ENCODE assay signal across 8 cellular contexts in genomic region chrX:49166914-49167739, GRCh38. TPM values are rescaled to one million over a fixed set of nuclear protein-coding genes. Genes with fewer than 3 reads are reported as not detected.
DNase-seq lines count a peak whose midpoint lies in the region; ATAC-seq and TF ChIP-seq lines count a peak whose summit lies in the region.

No MANE protein-coding gene starts in this region.

- no peaks in the 10 kb centered on the region for H3K9me2 ChIP-seq in SK-N-SH

- H3F3A ChIP-seq in SK-N-SH (replicated peaks; ENCODE audit: insufficient read depth) = peaks cover 9% of the 10 kb centered on the region

- H3K4me1 ChIP-seq in SK-N-SH (ENCODE audit: control insufficient read depth in 1 of 2, insufficient read depth in 2 of 2, low read depth in 1 of 2, low read length in 1 of 2) = peaks cover 4 to 11% of the 10 kb centered on the region in 2 experiments; a peak in 1 of 4 replicates
- H3K4me1 ChIP-seq in left ventricle myocardium inferior = peaks cover 24% of the 10 kb centered on the region

- no peaks in the 10 kb centered on the region for H3K9me3 ChIP-seq in SK-N-SH
- H3K9me3 ChIP-seq in left ventricle myocardium inferior (replicated peaks) = no peaks in the 10 kb centered on the region

- DNase-seq in GDM1 (lab: John Stamatoyannopoulos, UW) (peak; percentile 93), SK-N-SH (peak; percentile 30), left ventricle myocardium inferior (peak; percentile 75), retinal pigment epithelial cell (ENCODE audit: low read depth) (no peak), HuH-7 (ENCODE audit: low spot score) (no peak)
- peak; percentile 73 for DNase-seq in activated naive CD8-positive, alpha-beta T cell treated with anti-CD3 and anti-CD28 coated beads for 36 hours

- H3K27ac Mint-ChIP-seq in activated naive CD8-positive, alpha-beta T cell treated with anti-CD3 and anti-CD28 coated beads for 36 hours = peak overlapping the region; percentile 92

- no peaks in the 10 kb centered on the region for H4K20me1 ChIP-seq in SK-N-SH (ENCODE audit: insufficient read depth)

- 44% methylated on average over 19 of the region's 35 CpGs for WGBS in SK-N-SH (ENCODE audit: low lambda C conversion rate)

- H3K36me3 Mint-ChIP-seq in activated naive CD8-positive, alpha-beta T cell treated with anti-CD3 and anti-CD28 coated beads for 36 hours = no peaks in the 10 kb centered on the region

- peak overlapping the region; percentile 80 for H3K4me3 Mint-ChIP-seq in activated naive CD8-positive, alpha-beta T cell treated with anti-CD3 and anti-CD28 coated beads for 36 hours

- TF ChIP-seq CTCF in SK-N-SH (IDR thresholded peaks at IDR 0.05) (no peak), left ventricle myocardium inferior (IDR thresholded peaks at IDR 0.05; ENCODE audit: borderline replicate concordance) (no peak), retinal pigment epithelial cell (conservative IDR thresholded peaks at IDR 0.05; ENCODE audit: low read depth, low read length) (no peak)

- H2AFZ ChIP-seq in SK-N-SH (ENCODE audit: low read depth) = peak overlapping the region; percentile 69

- CTCF ChIA-PET in SK-N-SH (lab: Yijun Ruan, JAX) = interaction anchor here (0.8 kb wide), 1 partner anchor 11 kb away, joined by 3 read pairs; no protein-coding TSS in a partner anchor

- H3K4me3 ChIP-seq in SK-N-SH (ENCODE audit: low read depth in 2 of 2, low read length in 1 of 2) = peak overlapping the region; percentile 6 to 36; a peak in 1 of 4 replicates
- peak overlapping the region; percentile 65 for H3K4me3 ChIP-seq in left ventricle myocardium inferior
- H3K4me3 ChIP-seq in retinal pigment epithelial cell (ENCODE audit: low read length) = peak overlapping the region; percentile 30

- TF ChIP-seq EP300 in SK-N-SH (IDR thresholded peaks at IDR 0.05; ENCODE audit: borderline replicate concordance in 1 of 2, low read depth in 1 of 2, low read length in 1 of 2) = no peak; a peak in 1 of 4 replicates

- H3K4me2 ChIP-seq in SK-N-SH = peak overlapping the region; percentile 69

- ATAC-seq in HG03378 (IDR thresholded peaks at IDR 0.05; ENCODE audit: unreplicated experiment) (peak; percentile 32), GM18873 (IDR thresholded peaks at IDR 0.05; ENCODE audit: low FRiP score, unreplicated experiment) (no peak)

- peaks cover 3% of the 10 kb centered on the region; the same call in 1 of the 2 replicates for H3K79me2 ChIP-seq in SK-N-SH (ENCODE audit: insufficient read depth)

- no peaks in the 10 kb centered on the region for H3K9me3 Mint-ChIP-seq in activated naive CD8-positive, alpha-beta T cell treated with anti-CD3 and anti-CD28 coated beads for 36 hours

- POLR2A ChIA-PET in SK-N-SH (lab: Yijun Ruan, JAX) = interaction anchor here (0.9 to 1.1 kb wide), 2 partner anchors 22 to 269 kb away, joined by 3 to 4 read pairs; partner anchors contain the start of gene PQBP1

- H3K36me3 ChIP-seq in SK-N-SH (replicated peaks in 1 of 2; ENCODE audit: control insufficient read depth in 1 of 2, insufficient read depth in 2 of 2, low read length in 1 of 2) (no peaks in the 10 kb centered on the region), left ventricle myocardium inferior (no peaks in the 10 kb centered on the region)

- H3K4me1 Mint-ChIP-seq in activated naive CD8-positive, alpha-beta T cell treated with anti-CD3 and anti-CD28 coated beads for 36 hours = peaks cover 31% of the 10 kb centered on the region

- H3K27ac ChIP-seq in SK-N-SH (ENCODE audit: low read depth in 2 of 2, low read length in 1 of 2) = peak overlapping the region in 1 of 2 experiments; percentile 75; a peak in 2 of 4 replicates
- peak overlapping the region; percentile 95 for H3K27ac ChIP-seq in left ventricle myocardium inferior (replicated peaks)

- intact Hi-C loops in left ventricle myocardium inferior (cut with micrococcal nuclease) = no loop called here

- peak overlapping the region; percentile 38; the same call in 1 of the 2 replicates for H3K9ac ChIP-seq in SK-N-SH

- TF ChIP-seq RAD21 in SK-N-SH (IDR thresholded peaks at IDR 0.05; ENCODE audit: low read length) = no peak

- H3K27me3 ChIP-seq in SK-N-SH (ENCODE audit: insufficient read depth) (no peaks in the 10 kb centered on the region; the same call in 1 of the 2 replicates), left ventricle myocardium inferior (ENCODE audit: low read depth) (no peaks in the 10 kb centered on the region)

- no peaks in the 10 kb centered on the region for H3K27me3 Mint-ChIP-seq in activated naive CD8-positive, alpha-beta T cell treated with anti-CD3 and anti-CD28 coated beads for 36 hours

TF ChIP-seq in SK-N-SH, 30 proteins besides CTCF, POLR2A, EP300 and RAD21:
- TF ChIP-seq NFIC (IDR thresholded peaks at IDR 0.05; ENCODE audit: borderline replicate concordance) (peak; percentile 80; the same call in 1 of the 2 replicates), FOSL2 (IDR thresholded peaks at IDR 0.05; ENCODE audit: borderline replicate concordance, low read depth) (0 out of 2 replicates have a peak, but pooled peaks have one; percentile 11), ELF1 (IDR thresholded peaks at IDR 0.05) (0 out of 2 replicates have a peak, but pooled peaks have one; percentile 19), MAX (IDR thresholded peaks at IDR 0.05; ENCODE audit: low read depth) (peak; percentile 49; the same call in 1 of the 2 replicates), MXI1 (IDR thresholded peaks at IDR 0.05; ENCODE audit: low read depth, low read length) (no peak), RFX5 (IDR thresholded peaks at IDR 0.05; ENCODE audit: low read length) (no peak), TCF12 (IDR thresholded peaks at IDR 0.05) (peak; percentile 15; the same call in 1 of the 2 replicates)

RNA-seq across cellular contexts. Expression of gene MAGIX, which starts 4.6 kb away (rescaled TPM):
- 0.78 and 1.1 TPM in 2 replicates for polyA plus RNA-seq in SK-N-SH (2012; rRNA removed)
- polyA plus RNA-seq in SK-N-SH (2012; cell fraction: cytosol; rRNA removed) = 0.32 and 0.62 TPM in 2 replicates
- polyA plus RNA-seq in SK-N-SH (2012; cell fraction: nucleus; rRNA removed) = 2.6 and 3.1 TPM in 2 replicates
- under 1 TPM; 0.47 to 0.88 TPM for total RNA-seq in activated naive CD8-positive, alpha-beta T cell treated with anti-CD3 and anti-CD28 coated beads for 36 hours
- total RNA-seq in left ventricle myocardium inferior = 2.4 TPM

RNA-seq across cellular contexts. Expression of gene PLP2, which starts 4.6 kb away (rescaled TPM):
- polyA plus RNA-seq in SK-N-SH (2012; rRNA removed) = 95.7 and 146 TPM in 2 replicates
- polyA plus RNA-seq in SK-N-SH (2012; cell fraction: cytosol; rRNA removed) = 115 and 135 TPM in 2 replicates
- 31.3 and 37.4 TPM in 2 replicates for polyA plus RNA-seq in SK-N-SH (2012; cell fraction: nucleus; rRNA removed)
- total RNA-seq in activated naive CD8-positive, alpha-beta T cell treated with anti-CD3 and anti-CD28 coated beads for 36 hours = 10 to 100 TPM; 46.8 to 48.2 TPM
- 42.1 TPM for total RNA-seq in left ventricle myocardium inferior

RNA-seq across cellular contexts. Expression of gene PRICKLE3, which starts 19.0 kb away (rescaled TPM):
- 0.07 TPM in 1 of 2 replicates, not detected in the other for polyA plus RNA-seq in SK-N-SH (2012; rRNA removed)
- polyA plus RNA-seq in SK-N-SH (2012; cell fraction: cytosol; rRNA removed) = not detected in 2 replicates
- polyA plus RNA-seq in SK-N-SH (2012; cell fraction: nucleus; rRNA removed) = 0.05 TPM in 1 of 2 replicates, not detected in the other
- 10 to 100 TPM; 16.3 to 16.7 TPM for total RNA-seq in activated naive CD8-positive, alpha-beta T cell treated with anti-CD3 and anti-CD28 coated beads for 36 hours
- total RNA-seq in left ventricle myocardium inferior = 9.7 TPM

RNA-seq across cellular contexts. Expression of gene SYP, which starts 32.9 kb away (rescaled TPM):
- 0.76 and 0.93 TPM in 2 replicates for polyA plus RNA-seq in SK-N-SH (2012; rRNA removed)
- 0.90 and 1.6 TPM in 2 replicates for polyA plus RNA-seq in SK-N-SH (2012; cell fraction: cytosol; rRNA removed)
- polyA plus RNA-seq in SK-N-SH (2012; cell fraction: nucleus; rRNA removed) = 1.3 and 1.5 TPM in 2 replicates
- 1 to 10 TPM; 4.4 to 4.6 TPM for total RNA-seq in activated naive CD8-positive, alpha-beta T cell treated with anti-CD3 and anti-CD28 coated beads for 36 hours
- 1.6 TPM for total RNA-seq in left ventricle myocardium inferior

RNA-seq across cellular contexts. Expression of gene GPKOW, which starts 43.6 kb away (rescaled TPM):
- polyA plus RNA-seq in SK-N-SH (2012; rRNA removed) = 33.6 and 36.7 TPM in 2 replicates
- 24.3 and 30.6 TPM in 2 replicates for polyA plus RNA-seq in SK-N-SH (2012; cell fraction: cytosol; rRNA removed)
- polyA plus RNA-seq in SK-N-SH (2012; cell fraction: nucleus; rRNA removed) = 23.9 and 24.3 TPM in 2 replicates
- 10 to 100 TPM; 19.9 to 20.0 TPM for total RNA-seq in activated naive CD8-positive, alpha-beta T cell treated with anti-CD3 and anti-CD28 coated beads for 36 hours
- 18.1 TPM for total RNA-seq in left ventricle myocardium inferior

Comparison
In these comparisons a context has a peak if more than half of its experiments do, and no peak if none do; other contexts are left out.
1. DNase-seq: peak in GDM1 (single experiment), SK-N-SH (single experiment), activated naive CD8-positive, alpha-beta T cell treated with anti-CD3 and anti-CD28 coated beads for 36 hours (single experiment) and left ventricle myocardium inferior (single experiment); none in retinal pigment epithelial cell (single experiment) and HuH-7 (single experiment).
2. Peak in every context shown above with its lines, with median percentiles within 50 percentile points of each other: H3K4me3 ChIP-seq.